In the genomic region with DNA sequence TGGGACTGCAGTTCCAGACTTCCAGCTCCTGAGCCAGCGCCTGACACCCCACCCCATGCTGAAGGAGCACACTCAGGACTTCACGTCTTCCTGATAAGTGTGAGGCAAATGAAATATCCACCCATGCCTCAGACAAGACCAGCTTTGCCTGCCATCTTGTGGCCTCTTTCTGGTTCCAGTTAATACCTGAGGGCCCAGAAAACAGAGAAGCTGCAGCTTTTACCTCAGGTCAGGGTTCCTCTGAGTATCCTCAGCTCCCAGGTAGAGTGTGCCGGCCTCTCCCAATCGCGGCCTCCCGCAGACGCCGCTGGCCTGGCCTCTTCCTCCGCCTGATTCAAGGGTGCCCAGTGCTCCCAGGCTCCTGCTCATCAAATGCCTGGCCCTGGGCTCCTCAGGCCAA, we compare ENCODE assay signal across 11 cellular contexts. TPM values are rescaled to one million over a fixed set of nuclear protein-coding genes. Genes with fewer than 3 reads are reported as not detected.
A peak's percentile ranks its signal among the peaks of the same experiment; 100 is the strongest.
DNase-seq lines count a peak whose midpoint lies in the region; ATAC-seq and TF ChIP-seq lines count a peak whose summit lies in the region.
"Had no signal": no experiment of that assay in that cellular context is flagged by ENCODE, and none has a peak within 500 bp of the region (broad histone marks: within the 10 kb centered on the region; RNA-seq: fewer than 3 reads in every experiment).

No MANE protein-coding gene starts in this region.

- no peak overlapping the region for H2AK5ac ChIP-seq in mesendoderm (ENCODE audit: low read length)

- no peak overlapping the region for H3K18ac ChIP-seq in mesendoderm (ENCODE audit: low read length)

- H4K5ac ChIP-seq in mesendoderm (ENCODE audit: low read length), result no peak overlapping the region

- H3K79me1 ChIP-seq in mesendoderm (ENCODE audit: low read length), result no peaks in the 10 kb centered on the region

- WGBS in mesendoderm (ENCODE audit: extremely low coverage, insufficient coverage, low lambda C conversion rate), result no CpG with 5 or more reads among the region's 9 CpGs
- 93% methylated on average over 9 of the region's 9 CpGs; no CpG with 5 or more reads in 1 of the 2 donors for WGBS in transverse colon (ENCODE audit: low coverage in 1 of 2), 2 donors

- H2BK15ac ChIP-seq in mesendoderm (replicated peaks; ENCODE audit: low read depth), result no peak overlapping the region

- H3K23ac ChIP-seq in mesendoderm (ENCODE audit: low read length), result no peak overlapping the region

- intact Hi-C loops in transverse colon (cut with DNase I; ENCODE audit: low total_unique reads), result no loop called here

- no peak overlapping the region for H3K4me3 ChIP-seq in mesendoderm (ENCODE audit: low read length)
- no peak overlapping the region for H3K4me3 ChIP-seq in transverse colon

- in situ Hi-C loops in transverse colon (cut with MboI; ENCODE audit: low pct_ligation_motif_present in 1 of 4, low pct_unique_long_range_greater_than_20kb in 1 of 4, low sequenced_read_pairs in 3 of 4), result no loop called here

- H3K56ac ChIP-seq in mesendoderm (ENCODE audit: low read length), result no peak overlapping the region

- no peak for ATAC-seq in HG03342 (IDR thresholded peaks at IDR 0.05; ENCODE audit: unreplicated experiment)

- H3K4me1 ChIP-seq in mesendoderm (ENCODE audit: control insufficient read depth, low read depth, low read length), result peaks cover 3% of the 10 kb centered on the region
- H3K4me1 ChIP-seq in transverse colon, result no peaks in the 10 kb centered on the region

- H3K36me3 ChIP-seq in mesendoderm (ENCODE audit: control insufficient read depth, insufficient read depth, low read length), result no peaks in the 10 kb centered on the region
- H3K36me3 ChIP-seq in transverse colon, result no peaks in the 10 kb centered on the region

- TF ChIP-seq POLR2A in transverse colon (IDR thresholded peaks at IDR 0.05), result no peak

- no peaks in the 10 kb centered on the region for H3K9me3 ChIP-seq in transverse colon

- H3K79me2 ChIP-seq in mesendoderm (ENCODE audit: control insufficient read depth, insufficient read depth, low read length), result no peaks in the 10 kb centered on the region

- no peaks in the 10 kb centered on the region for H3K27me3 ChIP-seq in mesendoderm (ENCODE audit: insufficient read depth, low read length, poor library complexity)
- H3K27me3 ChIP-seq in transverse colon, result no peaks in the 10 kb centered on the region

- DNase-seq in NCI-H1417 (lab: John Stamatoyannopoulos, UW), result peak in 2 of 3 experiments; percentile 14 to 38
- no peak for DNase-seq in NCI-H1417 treated with DMSO at 0.1 percent for 48 hours (lab: John Stamatoyannopoulos, UW)
- peak; percentile 61 for DNase-seq in HT-29 (ENCODE audit: low spot score)
- DNase-seq in activated CD4-positive, alpha-beta T cell treated with anti-CD3 and anti-CD28 coated beads, Interleukin-2, amount 50 U/mL, for 1 hour, result peak; percentile 8
- peak; percentile 80 for DNase-seq in mesendoderm
- DNase-seq in retina, result no peak
- DNase-seq in transverse colon, result no peak
- DNase-seq: 8988T; activated naive CD4-positive, alpha-beta T cell treated with anti-CD3 and anti-CD28 coated beads, Interleukin-2, amount 50 U/mL, for 16 hours; right cardiac atrium had no signal

- no peak for TF ChIP-seq EP300 in transverse colon (IDR thresholded peaks at IDR 0.05; ENCODE audit: low read depth)

- no peak overlapping the region for H4K8ac ChIP-seq in mesendoderm (ENCODE audit: low read depth, low read length)

- no peak overlapping the region for H2BK120ac ChIP-seq in mesendoderm (ENCODE audit: low read depth, low read length)

- peak in 1 of 5 experiments; percentile 32 for TF ChIP-seq CTCF in transverse colon (IDR thresholded peaks at IDR 0.05)

- no peak overlapping the region for H3K4ac ChIP-seq in mesendoderm (ENCODE audit: low read depth, low read length)

- H3K9ac ChIP-seq in mesendoderm (ENCODE audit: low read length), result no peak overlapping the region

- no peak overlapping the region for H3K4me2 ChIP-seq in mesendoderm (ENCODE audit: low read length)

- no peak overlapping the region for H2BK5ac ChIP-seq in mesendoderm (ENCODE audit: low read length)

- H3K27ac ChIP-seq in mesendoderm (ENCODE audit: low read depth, low read length) (no peak overlapping the region), transverse colon (no peak overlapping the region)

RNA-seq across cellular contexts. Expression of gene KLHL6, which starts 5.1 kb away (rescaled TPM):
- total RNA-seq in HT-29 (2014; rRNA removed; shearing (Covaris generic)), result not detected in 2 replicates
- 0.08 TPM for polyA plus RNA-seq in mesendoderm (2013, experiment 1 of 2)
- polyA plus RNA-seq in mesendoderm (2013, experiment 2 of 2), result 0.06 TPM
- total RNA-seq in transverse colon, result 10 to 100 TPM in 1 of 4 donors, 1 to 10 TPM in 2, under 1 TPM in 1; 0.60 to 17.0 (median 2.7) TPM

Comparison
In these comparisons a context has a peak if more than half of its experiments do, and no peak if none do; other contexts are left out.
1. DNase-seq: peak in NCI-H1417 (2 of 3), HT-29 (single experiment), activated CD4-positive, alpha-beta T cell treated with anti-CD3 and anti-CD28 coated beads, Interleukin-2, amount 50 U/mL, for 1 hour (single experiment) and mesendoderm (single experiment); none in NCI-H1417 treated with DMSO at 0.1 percent for 48 hours (single experiment), retina (single experiment) and transverse colon (single experiment).